In the genomic region with DNA sequence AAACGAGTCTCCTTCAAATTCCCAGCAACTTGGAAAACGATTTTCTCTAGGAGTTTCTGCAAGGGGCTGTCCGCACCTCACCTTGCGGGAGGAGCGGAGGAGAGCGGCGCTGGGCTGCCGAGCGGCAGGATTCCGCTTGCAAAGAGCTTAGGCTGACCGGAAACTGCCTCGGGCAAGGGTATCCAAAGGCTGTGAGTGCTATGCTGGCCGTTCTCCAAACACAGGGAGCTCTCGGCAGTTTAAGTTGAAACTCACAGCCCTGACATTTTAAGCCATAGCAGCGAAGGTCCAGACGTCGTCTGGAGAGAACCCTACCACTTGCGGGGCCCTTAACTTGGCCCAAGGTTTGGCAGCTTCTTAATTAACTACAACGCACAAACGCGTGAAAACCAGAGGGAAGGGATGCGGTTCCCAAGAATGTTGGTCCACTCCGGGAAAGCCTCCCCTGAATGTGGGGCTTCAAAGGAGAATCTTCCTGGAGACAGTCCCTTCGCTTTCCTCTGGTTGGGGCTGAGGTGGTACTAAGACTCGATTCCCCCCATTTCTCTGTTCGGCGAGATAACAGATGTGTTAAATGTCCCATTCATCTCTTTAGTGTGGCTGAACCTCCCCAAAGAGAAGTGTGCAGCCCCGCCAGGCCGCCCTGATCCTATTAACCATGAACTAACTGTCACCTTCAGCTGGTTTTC, we compare ENCODE assay signal across 10 cellular contexts.
DNase-seq lines count a peak whose midpoint lies in the region; TF ChIP-seq lines count a peak whose summit lies in the region.
"Had no signal": no experiment of that assay in that cellular context is flagged by ENCODE, and none has a peak within 500 bp of the region (broad histone marks: within the 10 kb centered on the region; RNA-seq: fewer than 3 reads in every experiment).

No MANE protein-coding gene starts in this region.

- H2AFZ ChIP-seq in neuron (ENCODE audit: low read depth, low read length) = no peak overlapping the region

- peaks cover 3% of the 10 kb centered on the region for H3K9me3 ChIP-seq in neuron (ENCODE audit: low read length)
- H3K9me3 ChIP-seq: sigmoid colon had no signal

- peak; percentile 17 to 34 for DNase-seq in NCI-H524 (lab: John Stamatoyannopoulos, UW)
- DNase-seq in NCI-H524 treated with DMSO at 0.1 percent for 48 hours (lab: John Stamatoyannopoulos, UW) = no peak
- DNase-seq in NCI-H1092 treated with DMSO at 0.1 percent for 48 hours (lab: John Stamatoyannopoulos, UW) = peak; percentile 38
- DNase-seq in choroid plexus epithelial cell (ENCODE audit: low read depth) = peak; percentile 6
- no peak for DNase-seq in NCI-H187 (lab: John Stamatoyannopoulos, UW)
- DNase-seq in NCI-H446 (lab: John Stamatoyannopoulos, UW) = no peak
- no peak for DNase-seq in effector CD8-positive, alpha-beta T cell (lab: John Stamatoyannopoulos, UW)
- DNase-seq: activated CD8-positive, alpha-beta memory T cell treated with anti-CD3 and anti-CD28 coated beads, Interleukin-2, amount 50 U/mL, for 48 hours; sigmoid colon had no signal

- peaks cover 90% of the 10 kb centered on the region for H3K27me3 ChIP-seq in neuron (ENCODE audit: insufficient read depth, low read length)

- H3K36me3 ChIP-seq in neuron (ENCODE audit: insufficient read depth, low read length) = no peaks in the 10 kb centered on the region
- H3K36me3 ChIP-seq: sigmoid colon had no signal

- TF ChIP-seq CTCF in choroid plexus epithelial cell (conservative IDR thresholded peaks at IDR 0.05; ENCODE audit: low read depth, low read length) = no peak

- no peak overlapping the region for H3K4me3 ChIP-seq in choroid plexus epithelial cell (ENCODE audit: low read depth, low read length)
- H3K4me3 ChIP-seq in neuron (ENCODE audit: low read length) = peak overlapping the region; percentile 9
- H3K4me3 ChIP-seq: sigmoid colon had no signal

- peaks cover 25% of the 10 kb centered on the region for H3K4me1 ChIP-seq in neuron (ENCODE audit: insufficient read depth, low read length)

Comparison
In these comparisons a context has a peak if more than half of its experiments do, and no peak if none do; other contexts are left out.
1. DNase-seq: peak in NCI-H524 (2 of 2), NCI-H1092 treated with DMSO at 0.1 percent for 48 hours (single experiment) and choroid plexus epithelial cell (single experiment); none in NCI-H524 treated with DMSO at 0.1 percent for 48 hours (single experiment), NCI-H187 (0 of 2), NCI-H446 (0 of 2) and effector CD8-positive, alpha-beta T cell (single experiment).